Comparison of ENCODE assay signal across 8 cellular contexts in the genomic region with DNA sequence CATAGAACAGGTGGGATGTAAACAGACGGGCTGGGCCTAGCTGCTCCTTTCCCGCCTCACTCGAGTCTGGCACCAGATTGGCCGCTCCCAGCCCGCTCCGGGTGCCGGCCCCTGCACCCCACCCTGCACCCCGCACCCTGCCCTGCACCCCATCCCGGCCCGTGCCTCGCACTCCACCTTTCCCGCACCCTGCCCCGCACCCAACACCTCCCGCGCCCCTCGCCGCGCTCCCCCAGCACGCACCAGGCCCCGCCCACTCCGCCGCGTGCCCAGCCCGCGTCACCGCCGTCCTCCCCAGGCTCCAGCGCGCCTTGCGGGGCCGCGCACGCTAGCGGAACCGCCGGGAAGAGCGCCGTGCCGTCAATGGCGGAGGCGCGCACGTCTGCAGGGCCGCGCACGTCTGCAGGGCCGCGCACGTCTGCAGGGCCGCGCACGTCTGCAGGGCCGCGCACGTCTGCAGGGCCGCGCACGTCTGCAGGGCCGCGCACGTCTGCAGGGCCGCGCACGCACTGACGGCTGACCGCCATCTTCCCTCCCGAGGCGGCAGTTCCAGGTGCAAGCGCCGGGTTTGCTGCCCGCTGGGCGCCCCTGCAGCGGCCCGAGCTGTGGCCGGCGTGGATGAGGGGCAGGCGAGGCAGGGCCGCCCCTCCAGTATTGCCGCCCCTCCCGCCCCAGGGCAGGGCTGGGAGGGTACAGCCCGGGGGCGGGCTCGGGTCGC. TPM values are rescaled to one million over a fixed set of nuclear protein-coding genes. Genes with fewer than 3 reads are reported as not detected.
DNase-seq lines count a peak whose midpoint lies in the region; ATAC-seq and TF ChIP-seq lines count a peak whose summit lies in the region.

Gene UBE3C (plus strand): TSS at position 503 of the 718 bp plus-strand sequence. CDS start 347 bp downstream, outside the sequence.

- H3K9me3 ChIP-seq in gastroesophageal sphincter = no peaks in the 10 kb centered on the region

- CTCF ChIA-PET in activated naive CD4-positive, alpha-beta T cell treated with anti-CD3 and anti-CD28 coated beads for 36 hours (lab: Charles Lee) = no interaction called here

- H3K27me3 ChIP-seq in gastroesophageal sphincter = no peaks in the 10 kb centered on the region

- H3K36me3 Mint-ChIP-seq in activated naive CD4-positive, alpha-beta T cell treated with anti-CD3 and anti-CD28 coated beads for 36 hours (ENCODE audit: low read depth) = peaks cover 32% of the 10 kb centered on the region

- ATAC-seq in gastroesophageal sphincter = peak; percentile 96

- H3K27ac ChIP-seq in gastroesophageal sphincter (peak within 1 kb of the TSS; percentile 54 to 98 (median 92)), substantia nigra (ENCODE audit: low read depth, low read length, poor library complexity, severe bottlenecking) (peak within 1 kb of the TSS; percentile 78)

- H3K27me3 Mint-ChIP-seq in activated naive CD4-positive, alpha-beta T cell treated with anti-CD3 and anti-CD28 coated beads for 36 hours (ENCODE audit: low read depth) = no peaks in the 10 kb centered on the region

- intact Hi-C loops in activated naive CD4-positive, alpha-beta T cell treated with anti-CD3 and anti-CD28 coated beads for 36 hours (cut with micrococcal nuclease) = loop anchor here (1.0 to 5.0 kb wide), 8 partner anchors 121 to 1840 kb away; partner anchors contain the start of genes LMBR1, NOM1 and RBM33

- H3K4me1 Mint-ChIP-seq in activated naive CD4-positive, alpha-beta T cell treated with anti-CD3 and anti-CD28 coated beads for 36 hours (ENCODE audit: low read depth) = peaks cover 38% of the 10 kb centered on the region

- H3K27ac Mint-ChIP-seq in activated naive CD4-positive, alpha-beta T cell treated with anti-CD3 and anti-CD28 coated beads for 36 hours = peak within 1 kb of the TSS; percentile 92

- 0% methylated on average over 1 of the region's 84 CpGs; no CpG with 5 or more reads in 1 of the 2 donors for WGBS in gastroesophageal sphincter (ENCODE audit: low coverage in 1 of 2), 2 donors

- H3K4me3 ChIP-seq in HFF-Myc (replicated peaks; ENCODE audit: low read depth, low read length) (peak within 1 kb of the TSS; percentile 87), NB4 (ENCODE audit: low read depth, low read length) (peak within 1 kb of the TSS; percentile 99), gastroesophageal sphincter (peak within 1 kb of the TSS; percentile 78 to 85)

- TF ChIP-seq POLR2A in NB4 (IDR thresholded peaks at IDR 0.05; ENCODE audit: extremely low read depth, insufficient read length) (peak; percentile 86), gastroesophageal sphincter (IDR thresholded peaks at IDR 0.05) (peak; percentile 36 to 46)

- H3K9me3 Mint-ChIP-seq in activated naive CD4-positive, alpha-beta T cell treated with anti-CD3 and anti-CD28 coated beads for 36 hours = no peaks in the 10 kb centered on the region

- H3K4me3 Mint-ChIP-seq in activated naive CD4-positive, alpha-beta T cell treated with anti-CD3 and anti-CD28 coated beads for 36 hours = peak within 1 kb of the TSS; percentile 84

- no peak for TF ChIP-seq EP300 in gastroesophageal sphincter (IDR thresholded peaks at IDR 0.05)

- peak; percentile 99 for DNase-seq in GM03348 (ENCODE audit: low spot score)
- peak; percentile 47 for DNase-seq in HFF-Myc (ENCODE audit: extremely low read depth, low read depth)
- DNase-seq in NB4 (ENCODE audit: low read depth) = peak; percentile 98
- peak; percentile 89 for DNase-seq in SK-N-DZ (ENCODE audit: low spot score)
- peak; percentile 87 for DNase-seq in activated naive CD4-positive, alpha-beta T cell treated with anti-CD3 and anti-CD28 coated beads for 36 hours
- DNase-seq in non-pigmented ciliary epithelial cell (ENCODE audit: low read depth) = peak; percentile 52
- DNase-seq in substantia nigra (lab: John Stamatoyannopoulos, UW) = peak; percentile 23 to 95 (median 80)

- H3K36me3 ChIP-seq in gastroesophageal sphincter = peaks cover 0 to 17% of the 10 kb centered on the region in 2 donors

- TF ChIP-seq CTCF in HFF-Myc (IDR thresholded peaks at IDR 0.05; ENCODE audit: low read depth, low read length, missing control alignments) (no peak), NB4 (IDR thresholded peaks at IDR 0.05; ENCODE audit: low read depth, low read length) (no peak), gastroesophageal sphincter (IDR thresholded peaks at IDR 0.05) (peak in 2 of 4 experiments; percentile 9 to 17)

- peaks cover 10 to 43% (median 17%) of the 10 kb centered on the region in 3 donors for H3K4me1 ChIP-seq in gastroesophageal sphincter

RNA-seq across cellular contexts. Expression of gene UBE3C, which starts in this region (rescaled TPM):
- polyA plus RNA-seq in SK-N-DZ (2014; cell fraction: cytosol; rRNA removed) = 32.6 and 52.4 TPM in 2 replicates
- 33.2 and 50.0 TPM in 2 replicates for polyA plus RNA-seq in SK-N-DZ (2014; cell fraction: nucleus; rRNA removed)
- 10 to 100 TPM; 52.9 to 55.7 TPM for total RNA-seq in activated naive CD4-positive, alpha-beta T cell treated with anti-CD3 and anti-CD28 coated beads for 36 hours
- total RNA-seq in gastroesophageal sphincter = 100 to 1,000 TPM in 2 of 4 donors, 10 to 100 TPM in 2; 70.9 to 107 (median 100) TPM

Comparison
In these comparisons a context has a peak if more than half of its experiments do, and no peak if none do; other contexts are left out.
1. Peak in every context shown above with its lines: DNase-seq, ATAC-seq, H3K4me3 ChIP-seq and H3K27ac ChIP-seq.
2. DNase-seq: peak in every context shown above with its lines; median percentile 99 in GM03348; 98 in NB4; 89 in SK-N-DZ; 87 in activated naive CD4-positive, alpha-beta T cell treated with anti-CD3 and anti-CD28 coated beads for 36 hours; 80 in substantia nigra; 52 in non-pigmented ciliary epithelial cell; 47 in HFF-Myc.